In the genomic region with DNA sequence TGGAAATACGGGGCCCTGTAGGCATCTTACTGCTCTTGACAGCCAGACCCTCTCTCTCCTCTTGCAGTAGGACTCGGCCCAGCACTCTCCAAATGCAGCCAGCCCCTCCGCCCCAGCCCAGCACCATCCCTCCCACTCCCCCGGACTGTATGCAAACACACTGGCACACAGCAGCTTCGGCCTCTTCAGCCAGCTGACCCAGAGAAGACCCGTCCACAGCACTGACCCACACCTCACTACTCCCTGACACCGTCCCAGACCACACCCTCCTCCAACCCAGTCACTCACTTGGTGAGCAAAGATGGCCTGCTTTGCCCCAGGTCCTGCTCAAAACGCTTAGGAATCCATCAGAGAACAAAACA, we compare ENCODE assay signal across 28 cellular contexts.
"Had no signal": no experiment of that assay in that cellular context is flagged by ENCODE, and none has a peak within 500 bp of the region (broad histone marks: within the 10 kb centered on the region; RNA-seq: fewer than 3 reads in every experiment).

No MANE protein-coding gene starts in this region.

- H3K4me1 Mint-ChIP-seq: central memory CD8-positive, alpha-beta T cell had no signal

- DNase-seq: activated CD4-positive, alpha-beta T cell treated with anti-CD3 and anti-CD28 coated beads for 48 hours; activated CD4-positive, alpha-beta T cell treated with anti-CD3 and anti-CD28 coated beads, Interleukin-2, amount 50 U/mL, for 48 hours; activated CD8-positive, alpha-beta memory T cell treated with anti-CD3 and anti-CD28 coated beads for 24 hours; activated effector memory CD4-positive, alpha-beta T cell treated with anti-CD3 and anti-CD28 coated beads, Interleukin-2, amount 50 U/mL, for 16 hours; activated naive CD4-positive, alpha-beta T cell treated with anti-CD3 and anti-CD28 coated beads, Interleukin-2, amount 10 ng/mL, durations not matched to agents 7 days and 5 days; amygdala; dermis blood vessel endothelial cell; effector CD8-positive, alpha-beta T cell; gastrocnemius medialis; glutamatergic neuron; left cardiac atrium; mammary epithelial cell; natural killer cell; retina; stimulated activated CD4-positive, alpha-beta T cell treated with anti-CD3 and anti-CD28 coated beads, Interleukin-12 subunit alpha, Interleukin-12 subunit beta, amount 100 ng/mL, for 4 hours; stimulated activated CD4-positive, alpha-beta T cell treated with anti-CD3 and anti-CD28 coated beads, Interleukin-4, amount 100 ng/mL, for 1 hour; T-helper 9 cell; tibial artery had no signal

- H3K4me3 ChIP-seq: breast epithelium, gastrocnemius medialis, ovary, prostate gland, SK-N-MC, skin epidermis, tibial artery had no signal

- H3K4me3 Mint-ChIP-seq: activated naive CD4-positive, alpha-beta T cell treated with anti-CD3 and anti-CD28 coated beads, Interleukin-2, amount 10 ng/mL, durations not matched to agents 7 days and 5 days; central memory CD8-positive, alpha-beta T cell; natural killer cell; stimulated activated naive CD8-positive, alpha-beta T cell treated with anti-CD3 and anti-CD28 coated beads, Interleukin-15, Interleukin-2, amounts not matched to agents 100 ng/mL and 50 ng/mL, for 24 hours had no signal

- H3K36me3 Mint-ChIP-seq: activated naive CD4-positive, alpha-beta T cell treated with anti-CD3 and anti-CD28 coated beads, Interleukin-2, amount 10 ng/mL, durations not matched to agents 7 days and 5 days; natural killer cell had no signal

- H3K9me3 Mint-ChIP-seq: activated naive CD4-positive, alpha-beta T cell treated with anti-CD3 and anti-CD28 coated beads, Interleukin-2, amount 10 ng/mL, durations not matched to agents 7 days and 5 days; central memory CD8-positive, alpha-beta T cell; natural killer cell; stimulated activated naive CD8-positive, alpha-beta T cell treated with anti-CD3 and anti-CD28 coated beads, Interleukin-15, Interleukin-2, amounts not matched to agents 100 ng/mL and 50 ng/mL, for 24 hours had no signal

- H3K27ac Mint-ChIP-seq: activated naive CD4-positive, alpha-beta T cell treated with anti-CD3 and anti-CD28 coated beads, Interleukin-2, amount 10 ng/mL, durations not matched to agents 7 days and 5 days; natural killer cell; stimulated activated naive CD8-positive, alpha-beta T cell treated with anti-CD3 and anti-CD28 coated beads, Interleukin-15, Interleukin-2, amounts not matched to agents 100 ng/mL and 50 ng/mL, for 24 hours had no signal

- H3K9me3 ChIP-seq: breast epithelium, gastrocnemius medialis, ovary, prostate gland, tibial artery had no signal

- H3K4me1 ChIP-seq: breast epithelium, gastrocnemius medialis, prostate gland, tibial artery had no signal

- H3K27me3 ChIP-seq: breast epithelium, ovary had no signal

- H3K36me3 ChIP-seq: breast epithelium, gastrocnemius medialis, ovary, prostate gland, tibial artery had no signal

- H3K27ac ChIP-seq: breast epithelium, gastrocnemius medialis, ovary, prostate gland, SK-N-MC, skin epidermis, tibial artery, VCaP had no signal

- ATAC-seq: activated CD4-positive, CD25-positive, alpha-beta regulatory T cell treated with anti-CD3 and anti-CD28 coated beads, Interleukin-2, amount 50 U/mL, for 24 hours; gastrocnemius medialis; left cardiac atrium; sciatic nerve had no signal
